Comparison of ENCODE assay signal across 36 cellular contexts in genomic region chr10:104665174-104665573, GRCh38. TPM values are rescaled to one million over a fixed set of nuclear protein-coding genes. Genes with fewer than 3 reads are reported as not detected.
"Had no signal": no experiment of that assay in that cellular context is flagged by ENCODE, and none has a peak within 500 bp of the region (broad histone marks: within the 10 kb centered on the region; RNA-seq: fewer than 3 reads in every experiment).

No MANE protein-coding gene starts in this region.

- DNase-seq: activated effector memory CD4-positive, alpha-beta T cell treated with anti-CD3 and anti-CD28 coated beads, Interleukin-2, amount 50 U/mL, for 16 hours; activated effector memory CD4-positive, alpha-beta T cell treated with Interleukin-2 at 50 U/mL for 16 hours; activated gamma-delta T cell; activated gamma-delta T cell treated with Interleukin-2 at 50 U/mL for 16 hours; activated naive CD4-positive, alpha-beta T cell; activated naive CD4-positive, alpha-beta T cell treated with anti-CD3 and anti-CD28 coated beads for 36 hours; activated naive CD4-positive, alpha-beta T cell treated with anti-CD3 and anti-CD28 coated beads, Interleukin-2, amount 10 ng/mL, durations not matched to agents 7 days and 5 days; activated naive CD4-positive, alpha-beta T cell treated with anti-CD3 and anti-CD28 coated beads, Interleukin-2, amount 50 U/mL, for 16 hours; activated naive CD4-positive, alpha-beta T cell treated with Interleukin-2 at 50 U/mL for 16 hours; activated naive CD8-positive, alpha-beta T cell treated with anti-CD3 and anti-CD28 coated beads for 36 hours; activated naive CD8-positive, alpha-beta T cell treated with anti-CD3 and anti-CD28 coated beads, Interleukin-2, amount 10 ng/mL, durations not matched to agents 7 days and 5 days; activated naive CD8-positive, alpha-beta T cell treated with anti-CD3 and anti-CD28 coated beads, Interleukin-2, amount 50 U/mL, for 24 hours; activated T-cell treated with anti-CD3 and anti-CD28 coated beads, Interleukin-2, amount 50 U/mL, for 1 hour; activated T-cell treated with anti-CD3 and anti-CD28 coated beads, Interleukin-2, amount 50 U/mL, for 24 hours; activated T-cell treated with anti-CD3 and anti-CD28 coated beads, Interleukin-2, amount 50 U/mL, for 4 hours; activated T-cell treated with anti-CD3 and anti-CD28 coated beads, Interleukin-2, amount 50 U/mL, for 48 hours; activated T-cell treated with anti-CD3 and anti-CD28 coated beads, Interleukin-2, amount 50 U/mL, for 72 hours; adrenal gland; amniotic stem cell; amygdala; anterior cingulate cortex; aorta; body of pancreas; brain microvascular endothelial cell; caudate nucleus; central memory CD4-positive, alpha-beta T cell; cerebellar nuclear complex had no signal

- ATAC-seq: activated naive CD4-positive, alpha-beta T cell treated with anti-CD3 and anti-CD28 coated beads, Interleukin-2, amount 50 U/mL, for 72 hours; activated naive CD8-positive, alpha-beta T cell treated with anti-CD3 and anti-CD28 coated beads, Interleukin-2, amount 50 U/mL, for 24 hours; activated T-cell treated with anti-CD3 and anti-CD28 coated beads, Interleukin-2, amount 50 U/mL, for 4 hours; activated T-cell treated with anti-CD3 and anti-CD28 coated beads, Interleukin-2, amount 50 U/mL, for 72 hours; activated T-helper 17 cell treated with anti-CD3 and anti-CD28 coated beads, Interleukin-2, amount 50 U/mL, for 72 hours; body of pancreas had no signal

- H3K9me3 ChIP-seq: ascending aorta, body of pancreas had no signal

- H3K4me1 ChIP-seq: adrenal gland, ascending aorta, body of pancreas, breast epithelium had no signal

- H3K36me3 ChIP-seq: adrenal gland, ascending aorta, brain microvascular endothelial cell, breast epithelium, cardiac muscle cell had no signal

- H3K4me3 ChIP-seq: adrenal gland, ascending aorta, body of pancreas, breast epithelium, cardiac muscle cell had no signal

- H3K27ac ChIP-seq: adrenal gland, ascending aorta, body of pancreas, brain microvascular endothelial cell, breast epithelium, cardiac muscle cell had no signal

- H3K27me3 ChIP-seq: adrenal gland, ascending aorta, body of pancreas, brain microvascular endothelial cell, breast epithelium, cardiac muscle cell had no signal

RNA-seq across cellular contexts. Expression of gene SORCS3, which starts 24.1 kb away (rescaled TPM):
- total RNA-seq: activated naive CD4-positive, alpha-beta T cell treated with anti-CD3 and anti-CD28 coated beads for 36 hours; activated naive CD4-positive, alpha-beta T cell treated with anti-CD3 and anti-CD28 coated beads, Interleukin-2, amount 50 U/mL, for 72 hours; activated naive CD8-positive, alpha-beta T cell treated with anti-CD3 and anti-CD28 coated beads for 36 hours; activated naive CD8-positive, alpha-beta T cell treated with anti-CD3 and anti-CD28 coated beads, Interleukin-2, amount 10 ng/mL, durations not matched to agents 7 days and 5 days; activated T-cell treated with anti-CD3 and anti-CD28 coated beads, Interleukin-2, amount 50 U/mL, for 4 hours; activated T-cell treated with anti-CD3 and anti-CD28 coated beads, Interleukin-2, amount 50 U/mL, for 72 hours; activated T-helper 1 cell treated with anti-CD3 and anti-CD28 coated beads, Interleukin-12 subunit alpha, Interleukin-12 subunit beta, Interleukin-2, Interleukin-4 antibody, amounts not matched to agents 30 ng/mL and 10 ng/mL and 1 ng/mL, durations not matched to agents 14 hours and 24 hours and 36 hours; activated T-helper 17 cell treated with anti-CD3 and anti-CD28 coated beads, Interleukin-2, amount 50 U/mL, for 72 hours; activated T-helper 2 cell treated with anti-CD3 and anti-CD28 coated beads, Interferon-gamma antibody, Interleukin-2, Interleukin-4, amounts not matched to agents 10 μg/mL and 5 μg/mL and 100 μg/mL, durations not matched to agents 14 hours and 24 hours and 36 hours; ascending aorta; body of pancreas; bronchial epithelial cell; cardiac septum had no signal
